In genomic region chr2:123648014-123648413, GRCh38 we compare ENCODE assay signal across 27 cellular contexts.
"Had no signal": no experiment of that assay in that cellular context is flagged by ENCODE, and none has a peak within 500 bp of the region (broad histone marks: within the 10 kb centered on the region; RNA-seq: fewer than 3 reads in every experiment).

No MANE protein-coding gene starts in this region.

- H3K9me3 Mint-ChIP-seq: activated CD4-positive, alpha-beta T cell treated with anti-CD3 and anti-CD28 coated beads, Interleukin-2, amount 10 ng/mL, durations not matched to agents 24 days and 14 days; activated naive CD4-positive, alpha-beta T cell treated with anti-CD3 and anti-CD28 coated beads, Interleukin-2, amount 50 U/mL, for 24 hours; brain; endodermal cell had no signal

- H3K27ac Mint-ChIP-seq: activated CD4-positive, alpha-beta memory T cell treated with anti-CD3 and anti-CD28 coated beads for 36 hours; activated CD4-positive, alpha-beta T cell treated with anti-CD3 and anti-CD28 coated beads for 36 hours; activated CD4-positive, alpha-beta T cell treated with anti-CD3 and anti-CD28 coated beads, Interleukin-2, amount 10 ng/mL, durations not matched to agents 24 days and 14 days; activated CD8-positive, alpha-beta memory T cell treated with anti-CD3 and anti-CD28 coated beads, Interleukin-2, amount 10 ng/mL, durations not matched to agents 7 days and 5 days; activated CD8-positive, alpha-beta T cell treated with anti-CD3 and anti-CD28 coated beads, Interleukin-2, amount 10 ng/mL, durations not matched to agents 7 days and 5 days; activated naive CD4-positive, alpha-beta T cell treated with anti-CD3 and anti-CD28 coated beads for 36 hours; activated naive CD4-positive, alpha-beta T cell treated with anti-CD3 and anti-CD28 coated beads, Interleukin-2, amount 50 U/mL, for 24 hours; activated naive CD8-positive, alpha-beta T cell treated with anti-CD3 and anti-CD28 coated beads for 36 hours; activated T-cell treated with anti-CD3 and anti-CD28 coated beads, Interleukin-2, amount 50 U/mL, for 24 hours; activated T-cell treated with anti-CD3 and anti-CD28 coated beads, Interleukin-2, amount 50 U/mL, for 72 hours; brain; endodermal cell had no signal

- H3K4me1 ChIP-seq: ascending aorta, breast epithelium, colonic mucosa had no signal

- H3K4me1 Mint-ChIP-seq: activated CD4-positive, alpha-beta T cell treated with anti-CD3 and anti-CD28 coated beads for 36 hours; activated CD4-positive, alpha-beta T cell treated with anti-CD3 and anti-CD28 coated beads, Interleukin-2, amount 10 ng/mL, durations not matched to agents 24 days and 14 days; activated CD8-positive, alpha-beta memory T cell treated with anti-CD3 and anti-CD28 coated beads, Interleukin-2, amount 10 ng/mL, durations not matched to agents 7 days and 5 days; activated naive CD4-positive, alpha-beta T cell treated with anti-CD3 and anti-CD28 coated beads, Interleukin-2, amount 50 U/mL, for 24 hours; activated naive CD8-positive, alpha-beta T cell treated with anti-CD3 and anti-CD28 coated beads for 36 hours; brain had no signal

- DNase-seq: activated CD4-positive, alpha-beta memory T cell treated with anti-CD3 and anti-CD28 coated beads for 36 hours; activated CD4-positive, alpha-beta T cell treated with anti-CD3 and anti-CD28 coated beads for 36 hours; activated CD4-positive, alpha-beta T cell treated with anti-CD3 and anti-CD28 coated beads, Interleukin-2, amount 10 ng/mL, durations not matched to agents 24 days and 14 days; activated CD4-positive, CD25-positive, alpha-beta regulatory T cell; activated CD4-positive, CD25-positive, alpha-beta regulatory T cell treated with anti-CD3 and anti-CD28 coated beads, Interleukin-2, amount 50 U/mL, for 72 hours; activated CD8-positive, alpha-beta memory T cell treated with anti-CD3 and anti-CD28 coated beads, Interleukin-2, amount 10 ng/mL, durations not matched to agents 7 days and 5 days; activated CD8-positive, alpha-beta memory T cell treated with anti-CD3 and anti-CD28 coated beads, Interleukin-2, amount 50 U/mL, for 4 hours; activated CD8-positive, alpha-beta T cell treated with anti-CD3 and anti-CD28 coated beads, Interleukin-2, amount 10 ng/mL, durations not matched to agents 7 days and 5 days; activated naive CD4-positive, alpha-beta T cell treated with anti-CD3 and anti-CD28 coated beads for 36 hours; activated naive CD8-positive, alpha-beta T cell treated with anti-CD3 and anti-CD28 coated beads for 36 hours; activated T-cell treated with anti-CD3 and anti-CD28 coated beads for 4 hours; activated T-cell treated with anti-CD3 and anti-CD28 coated beads, Interleukin-2, amount 50 U/mL, for 24 hours; activated T-cell treated with anti-CD3 and anti-CD28 coated beads, Interleukin-2, amount 50 U/mL, for 72 hours; central memory CD4-positive, alpha-beta T cell; cerebellar nuclear complex; colonic mucosa; effector memory CD4-positive, alpha-beta T cell; endodermal cell; foreskin fibroblast; head of caudate nucleus; T-helper 2 cell had no signal

- ATAC-seq: activated CD4-positive, alpha-beta T cell treated with anti-CD3 and anti-CD28 coated beads for 36 hours; activated CD8-positive, alpha-beta memory T cell treated with anti-CD3 and anti-CD28 coated beads, Interleukin-2, amount 10 ng/mL, durations not matched to agents 7 days and 5 days; activated CD8-positive, alpha-beta T cell treated with anti-CD3 and anti-CD28 coated beads, Interleukin-2, amount 10 ng/mL, durations not matched to agents 7 days and 5 days; activated T-cell treated with anti-CD3 and anti-CD28 coated beads, Interleukin-2, amount 50 U/mL, for 72 hours; esophagus mucosa had no signal

- H3K36me3 ChIP-seq: ascending aorta, breast epithelium, cardiac muscle cell, colonic mucosa had no signal

- H3K27me3 Mint-ChIP-seq: activated CD4-positive, alpha-beta memory T cell treated with anti-CD3 and anti-CD28 coated beads for 36 hours; activated CD4-positive, alpha-beta T cell treated with anti-CD3 and anti-CD28 coated beads for 36 hours; activated CD4-positive, alpha-beta T cell treated with anti-CD3 and anti-CD28 coated beads, Interleukin-2, amount 10 ng/mL, durations not matched to agents 24 days and 14 days; activated CD8-positive, alpha-beta memory T cell treated with anti-CD3 and anti-CD28 coated beads, Interleukin-2, amount 10 ng/mL, durations not matched to agents 7 days and 5 days; activated naive CD4-positive, alpha-beta T cell treated with anti-CD3 and anti-CD28 coated beads, Interleukin-2, amount 50 U/mL, for 24 hours; activated naive CD8-positive, alpha-beta T cell treated with anti-CD3 and anti-CD28 coated beads for 36 hours; activated T-cell treated with anti-CD3 and anti-CD28 coated beads, Interleukin-2, amount 50 U/mL, for 24 hours; brain had no signal

- H3K4me3 Mint-ChIP-seq: activated CD4-positive, alpha-beta memory T cell treated with anti-CD3 and anti-CD28 coated beads for 36 hours; activated CD4-positive, alpha-beta T cell treated with anti-CD3 and anti-CD28 coated beads for 36 hours; activated CD4-positive, alpha-beta T cell treated with anti-CD3 and anti-CD28 coated beads, Interleukin-2, amount 10 ng/mL, durations not matched to agents 24 days and 14 days; activated CD8-positive, alpha-beta memory T cell treated with anti-CD3 and anti-CD28 coated beads, Interleukin-2, amount 10 ng/mL, durations not matched to agents 7 days and 5 days; activated CD8-positive, alpha-beta T cell treated with anti-CD3 and anti-CD28 coated beads, Interleukin-2, amount 10 ng/mL, durations not matched to agents 7 days and 5 days; activated naive CD4-positive, alpha-beta T cell treated with anti-CD3 and anti-CD28 coated beads for 36 hours; activated naive CD4-positive, alpha-beta T cell treated with anti-CD3 and anti-CD28 coated beads, Interleukin-2, amount 50 U/mL, for 24 hours; activated naive CD8-positive, alpha-beta T cell treated with anti-CD3 and anti-CD28 coated beads for 36 hours; activated T-cell treated with anti-CD3 and anti-CD28 coated beads, Interleukin-2, amount 50 U/mL, for 24 hours; activated T-cell treated with anti-CD3 and anti-CD28 coated beads, Interleukin-2, amount 50 U/mL, for 72 hours; brain; endodermal cell had no signal

- H3K4me3 ChIP-seq: ascending aorta, breast epithelium, cardiac muscle cell, colonic mucosa had no signal

- H3K9me3 ChIP-seq: ascending aorta, breast epithelium, colonic mucosa had no signal

- H3K27me3 ChIP-seq: ascending aorta, breast epithelium, cardiac muscle cell, colonic mucosa had no signal

- H3K36me3 Mint-ChIP-seq: activated CD4-positive, alpha-beta memory T cell treated with anti-CD3 and anti-CD28 coated beads for 36 hours; activated CD8-positive, alpha-beta memory T cell treated with anti-CD3 and anti-CD28 coated beads, Interleukin-2, amount 10 ng/mL, durations not matched to agents 7 days and 5 days; activated naive CD4-positive, alpha-beta T cell treated with anti-CD3 and anti-CD28 coated beads, Interleukin-2, amount 50 U/mL, for 24 hours; activated naive CD8-positive, alpha-beta T cell treated with anti-CD3 and anti-CD28 coated beads for 36 hours; brain had no signal

- H3K27ac ChIP-seq: ascending aorta, breast epithelium, cardiac muscle cell, colonic mucosa had no signal
